Comparison of ENCODE assay signal across 8 cellular contexts in genomic region chr9:85786116-85786515, GRCh38. TPM values are rescaled to one million over a fixed set of nuclear protein-coding genes. Genes with fewer than 3 reads are reported as not detected.
A peak's percentile ranks its signal among the peaks of the same experiment; 100 is the strongest.
DNase-seq lines count a peak whose midpoint lies in the region; ATAC-seq, FAIRE-seq and TF ChIP-seq lines count a peak whose summit lies in the region.
"Not testable (repeated sequence)": the region's sequence is repeated elsewhere in the genome, so short reads cannot be mapped to it uniquely, and the experiment has no call there.

No MANE protein-coding gene starts in this region.

- not testable (repeated sequence) for TF ChIP-seq POLR2A in GM12891 (IDR thresholded peaks at IDR 0.05; ENCODE audit: low read depth, low read length); HepG2 (IDR thresholded peaks at IDR 0.05; ENCODE audit: insufficient read depth in 1 of 2, low read depth in 2 of 2, low read length in 2 of 2)

- H3K4me2 ChIP-seq in Loucy (ENCODE audit: low read depth, low read length, poor library complexity, severe bottlenecking); HepG2 (ENCODE audit: low read depth, low read length): not testable (repeated sequence)

- H3K36me3 Mint-ChIP-seq in effector memory CD8-positive, alpha-beta T cell (ENCODE audit: insufficient read depth): not testable (repeated sequence)

- not testable (repeated sequence) for TF ChIP-seq EP300 in HepG2 (IDR thresholded peaks at IDR 0.05; ENCODE audit: low read depth in 2 of 2, low read length in 2 of 2); HepG2 (CRISPR knock-in tag; IDR thresholded peaks at IDR 0.05; ENCODE audit: borderline replicate concordance)

- H3K9me3 ChIP-seq in Loucy (ENCODE audit: insufficient read depth, low read depth, low read length); cardiac muscle cell (ENCODE audit: low read depth); HepG2 (ENCODE audit: low read length); neutrophil: not testable (repeated sequence)

- H3K27me3 Mint-ChIP-seq in effector memory CD8-positive, alpha-beta T cell: not testable (repeated sequence)

- ATAC-seq in effector memory CD8-positive, alpha-beta T cell (replicated peaks): peak; percentile 43
- peak; percentile 62; the same call in 2 of the 3 replicates for ATAC-seq in HepG2

- not testable (repeated sequence) for H3K79me2 ChIP-seq in Loucy (ENCODE audit: insufficient read depth, low read length); HepG2 (ENCODE audit: insufficient read depth, low read length)

- FAIRE-seq in GM12891 (lab: Jason Lieb, UNC) (peak; percentile 65), TTC549 (lab: Jason Lieb, UNC) (peak; percentile 91), HepG2 (lab: Jason Lieb, UNC) (peak; percentile 79)

- H3K4me3 ChIP-seq in Loucy (ENCODE audit: low read length, poor library complexity, severe bottlenecking); cardiac muscle cell; HepG2 (replicated peaks in 1 of 3; ENCODE audit: insufficient read depth in 1 of 3, low read depth in 2 of 3, low read length in 3 of 3); neutrophil (ENCODE audit: low read depth in 1 of 2, low read length in 1 of 2): not testable (repeated sequence)

- not testable (repeated sequence) for TF ChIP-seq RAD21 in HepG2 (CRISPR knock-in tag; IDR thresholded peaks at IDR 0.05)

- H3K4me1 ChIP-seq in Loucy (ENCODE audit: insufficient read depth, low read length, poor library complexity, severe bottlenecking); cardiac muscle cell (ENCODE audit: low read depth); HepG2 (ENCODE audit: insufficient read depth, low read length); neutrophil (ENCODE audit: control insufficient read depth in 1 of 2, insufficient read depth in 1 of 2, low read depth in 1 of 2, low read length in 1 of 2): not testable (repeated sequence)

- not testable (repeated sequence) for BruUV-seq in HepG2 (replicated peaks; lab: Mats Ljungman, UMichigan)

- intact Hi-C loops in HepG2 (cut with micrococcal nuclease; ENCODE audit: unreplicated experiment): not testable (repeated sequence)

- H3K4me1 Mint-ChIP-seq in effector memory CD8-positive, alpha-beta T cell (ENCODE audit: low read depth in 2 of 2): not testable (repeated sequence)

- H3K9ac ChIP-seq in Loucy (ENCODE audit: low read depth, low read length, poor library complexity, severe bottlenecking); HepG2 (ENCODE audit: insufficient read depth, low read depth, low read length): not testable (repeated sequence)

- H3K27me3 ChIP-seq in Loucy (ENCODE audit: insufficient read depth, low read length, poor library complexity, severe bottlenecking); cardiac muscle cell; HepG2 (ENCODE audit: control insufficient read depth in 1 of 2, insufficient read depth in 2 of 2, low read length in 2 of 2); neutrophil: not testable (repeated sequence)

- H3K27ac Mint-ChIP-seq in effector memory CD8-positive, alpha-beta T cell: not testable (repeated sequence)

- not testable (repeated sequence) for H3F3A ChIP-seq in Loucy (ENCODE audit: low read depth)

- in situ Hi-C loops in HepG2 (cut with HindIII; ENCODE audit: extremely low pct_ligation_motif_present, low pct_unique_long_range_greater_than_20kb): loop anchor here (25.0 kb wide), 1 partner anchor 99 kb away; no protein-coding TSS in a partner anchor

- WGBS in HepG2 (ENCODE audit: low lambda C conversion rate): 2% methylated on average over 7 of the region's 7 CpGs

- H4K20me1 ChIP-seq in Loucy (ENCODE audit: insufficient read depth, low read length, poor library complexity, severe bottlenecking); HepG2 (ENCODE audit: insufficient read depth, low read length): not testable (repeated sequence)

- H3K36me3 ChIP-seq in Loucy (ENCODE audit: insufficient read depth, low read length); cardiac muscle cell; HepG2 (replicated peaks in 1 of 2; ENCODE audit: control insufficient read depth in 1 of 2, insufficient read depth in 2 of 2, low read length in 2 of 2); neutrophil: not testable (repeated sequence)

- DNase-seq in GM12891 (ENCODE audit: insufficient read length, low spot score); effector memory CD8-positive, alpha-beta T cell; cardiac muscle cell (ENCODE audit: low read depth in 1 of 2, low spot score in 1 of 2); HepG2 (ENCODE audit: low spot score): not testable (repeated sequence)

- not testable (repeated sequence) for H2AFZ ChIP-seq in Loucy (ENCODE audit: low read length); HepG2 (ENCODE audit: low read length)

- CTCF ChIA-PET in HepG2 (lab: Yijun Ruan, JAX; ENCODE audit: low intra/inter-chr PET ratio, low total read pairs): not testable (repeated sequence)

- not testable (repeated sequence) for H3K9me3 Mint-ChIP-seq in effector memory CD8-positive, alpha-beta T cell

- not testable (repeated sequence) for H3K4me3 Mint-ChIP-seq in effector memory CD8-positive, alpha-beta T cell

- POLR2A ChIA-PET in HepG2 (lab: Yijun Ruan, JAX): not testable (repeated sequence)

- TF ChIP-seq CTCF in 22Rv1 (IDR thresholded peaks at IDR 0.05) (peak; percentile 16; the same call in 1 of the 2 replicates), Loucy (conservative IDR thresholded peaks at IDR 0.05; ENCODE audit: low read length) (peak; percentile 36), cardiac muscle cell (IDR thresholded peaks at IDR 0.05; ENCODE audit: low read depth, low read length) (peak; percentile 12), HepG2 (CRISPR knock-in tag; IDR thresholded peaks at IDR 0.05) (peak; percentile 39), neutrophil (IDR thresholded peaks at IDR 0.05) (peak; percentile 10)

- not testable (repeated sequence) for H3K27ac ChIP-seq in 22Rv1; cardiac muscle cell; HepG2 (ENCODE audit: extremely low read length, insufficient read depth, low read length); neutrophil

- H3K9me2 ChIP-seq in Loucy (replicated peaks; ENCODE audit: low read depth, low read length): not testable (repeated sequence)

TF ChIP-seq in HepG2, 621 proteins besides CTCF, POLR2A, EP300 and RAD21:
- TF ChIP-seq STAG1 (CRISPR knock-in tag; IDR thresholded peaks at IDR 0.05): peak; percentile 35

RNA-seq across cellular contexts. Expression of gene AGTPBP1, which starts 44.4 kb away (rescaled TPM):
- 12.3 TPM for polyA plus RNA-seq in GM12891 (2012; ENCODE audit: low read depth, missing spikeins)
- total RNA-seq in cardiac muscle cell: 25.4 and 30.5 TPM in 2 replicates
- 15.0 and 19.4 TPM in 2 replicates for polyA plus RNA-seq in cardiac muscle cell
- 22.3 and 23.9 TPM in 2 replicates for total RNA-seq in HepG2 (2016; rRNA removed; fragmentation: Illumina TruSeq; extraction: Trizol)
- total RNA-seq in HepG2 (2016; cell fraction: cytosol; rRNA removed; fragmentation: Illumina TruSeq; extraction: Trizol; ENCODE audit: low read depth): 66.6 and 80.4 TPM in 2 replicates
- total RNA-seq in HepG2 (2016; cell fraction: insoluble cytoplasmic fraction; rRNA removed; fragmentation: Illumina TruSeq; extraction: Trizol): 20.9 and 21.9 TPM in 2 replicates
- total RNA-seq in HepG2 (2016; cell fraction: membrane; rRNA removed; fragmentation: Illumina TruSeq; extraction: Trizol): 35.1 and 45.2 TPM in 2 replicates
- 25.6 and 30.4 TPM in 2 replicates for total RNA-seq in HepG2 (2016; cell fraction: nucleus; rRNA removed; fragmentation: Illumina TruSeq; extraction: Trizol)
- 8.8 and 9.7 TPM in 2 replicates for polyA plus RNA-seq in HepG2 (2011; rRNA removed)
- polyA plus RNA-seq in HepG2 (2011; cell fraction: cytosol; rRNA removed): 3.5 and 6.0 TPM in 2 replicates
- polyA plus RNA-seq in HepG2 (2011; cell fraction: nucleus; rRNA removed): 7.4 and 9.4 TPM in 2 replicates
- 10.0 and 13.3 TPM in 2 replicates for polyA plus RNA-seq in HepG2 (2012)
- polyA plus RNA-seq in HepG2 (2016; cell fraction: cytosol; fragmentation: Illumina TruSeq; extraction: Trizol; ENCODE audit: low read depth): 3.2 and 3.9 TPM in 2 replicates
- 14.1 and 14.7 TPM in 2 replicates for polyA plus RNA-seq in HepG2 (2016; cell fraction: insoluble cytoplasmic fraction; fragmentation: Illumina TruSeq; extraction: Trizol; ENCODE audit: low read depth)
- 8.1 and 8.2 TPM in 2 replicates for polyA plus RNA-seq in HepG2 (2016; cell fraction: membrane; fragmentation: Illumina TruSeq; extraction: Trizol; ENCODE audit: low read depth)
- polyA plus RNA-seq in HepG2 (2016; cell fraction: nucleus; fragmentation: Illumina TruSeq; extraction: Trizol; ENCODE audit: insufficient read depth, low read depth): 16.0 and 17.6 TPM in 2 replicates
- polyA minus RNA-seq in HepG2 (2011; rRNA and poly(A)+ RNA removed; ENCODE audit: low replicate concordance): 5.8 and 6.2 TPM in 2 replicates
- polyA minus RNA-seq in HepG2 (2011; cell fraction: cytosol; rRNA and poly(A)+ RNA removed): 11.5 and 12.0 TPM in 2 replicates
- 36.3 and 36.8 TPM in 2 replicates for polyA minus RNA-seq in HepG2 (2011; cell fraction: nucleus; rRNA and poly(A)+ RNA removed)
